8 cellular contexts compared by ENCODE assay signal in the genomic region with DNA sequence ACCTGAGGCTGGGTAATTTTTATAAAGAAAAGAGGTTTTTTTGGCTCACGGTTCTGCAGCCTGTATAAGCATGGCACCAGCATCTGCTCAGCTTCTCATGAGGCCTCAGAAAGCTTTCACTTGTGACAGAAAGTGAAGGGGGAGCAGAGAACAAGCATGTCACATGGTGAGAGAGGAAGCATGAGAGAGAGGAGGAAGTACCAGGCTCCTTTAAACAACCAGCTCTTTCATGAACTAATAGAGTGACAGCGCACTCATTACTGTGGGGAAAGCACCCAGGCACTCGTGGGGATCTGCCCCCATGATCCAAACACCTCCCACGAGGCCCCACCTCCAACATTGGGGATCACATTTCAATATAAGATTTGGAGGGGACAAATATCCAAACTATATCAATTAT.
DNase-seq lines count a peak whose midpoint lies in the region; ATAC-seq lines count a peak whose summit lies in the region.

No MANE protein-coding gene starts in this region.

- no peaks in the 10 kb centered on the region for H3K9me3 Mint-ChIP-seq in activated CD4-positive, alpha-beta memory T cell treated with anti-CD3 and anti-CD28 coated beads, Interleukin-2, amount 10 ng/mL, durations not matched to agents 7 days and 5 days
- H3K9me3 Mint-ChIP-seq in activated T-helper 2 cell treated with anti-CD3 and anti-CD28 coated beads, Interferon-gamma antibody, Interleukin-2, Interleukin-4, amounts not matched to agents 10 μg/mL and 5 μg/mL and 100 μg/mL, durations not matched to agents 14 hours and 24 hours and 36 hours, result no peaks in the 10 kb centered on the region

- no peak overlapping the region for H3K27ac Mint-ChIP-seq in activated CD4-positive, alpha-beta memory T cell treated with anti-CD3 and anti-CD28 coated beads, Interleukin-2, amount 10 ng/mL, durations not matched to agents 7 days and 5 days
- H3K27ac Mint-ChIP-seq in activated T-helper 2 cell treated with anti-CD3 and anti-CD28 coated beads, Interferon-gamma antibody, Interleukin-2, Interleukin-4, amounts not matched to agents 10 μg/mL and 5 μg/mL and 100 μg/mL, durations not matched to agents 14 hours and 24 hours and 36 hours, result no peak overlapping the region

- H3K4me1 Mint-ChIP-seq in activated CD4-positive, alpha-beta memory T cell treated with anti-CD3 and anti-CD28 coated beads, Interleukin-2, amount 10 ng/mL, durations not matched to agents 7 days and 5 days, result peaks cover 14% of the 10 kb centered on the region
- peaks cover 20% of the 10 kb centered on the region for H3K4me1 Mint-ChIP-seq in activated T-helper 2 cell treated with anti-CD3 and anti-CD28 coated beads, Interferon-gamma antibody, Interleukin-2, Interleukin-4, amounts not matched to agents 10 μg/mL and 5 μg/mL and 100 μg/mL, durations not matched to agents 14 hours and 24 hours and 36 hours (ENCODE audit: low read depth)

- H3K4me3 Mint-ChIP-seq in activated CD4-positive, alpha-beta memory T cell treated with anti-CD3 and anti-CD28 coated beads, Interleukin-2, amount 10 ng/mL, durations not matched to agents 7 days and 5 days, result no peak overlapping the region
- no peak overlapping the region for H3K4me3 Mint-ChIP-seq in activated T-helper 2 cell treated with anti-CD3 and anti-CD28 coated beads, Interferon-gamma antibody, Interleukin-2, Interleukin-4, amounts not matched to agents 10 μg/mL and 5 μg/mL and 100 μg/mL, durations not matched to agents 14 hours and 24 hours and 36 hours (ENCODE audit: low read depth)

- POLR2A ChIA-PET in activated CD4-positive, alpha-beta memory T cell treated with anti-CD3 and anti-CD28 coated beads, Interleukin-2, amount 10 ng/mL, durations not matched to agents 7 days and 5 days (lab: Charles Lee), result no interaction called here

- intact Hi-C loops in activated T-helper 2 cell treated with anti-CD3 and anti-CD28 coated beads, Interferon-gamma antibody, Interleukin-2, Interleukin-4, amounts not matched to agents 10 μg/mL and 5 μg/mL and 100 μg/mL, durations not matched to agents 14 hours and 24 hours and 36 hours (cut with micrococcal nuclease), result no loop called here

- H3K27me3 Mint-ChIP-seq in activated CD4-positive, alpha-beta memory T cell treated with anti-CD3 and anti-CD28 coated beads, Interleukin-2, amount 10 ng/mL, durations not matched to agents 7 days and 5 days, result no peaks in the 10 kb centered on the region
- H3K27me3 Mint-ChIP-seq in activated T-helper 2 cell treated with anti-CD3 and anti-CD28 coated beads, Interferon-gamma antibody, Interleukin-2, Interleukin-4, amounts not matched to agents 10 μg/mL and 5 μg/mL and 100 μg/mL, durations not matched to agents 14 hours and 24 hours and 36 hours (ENCODE audit: low read depth), result no peaks in the 10 kb centered on the region

- peak; percentile 33 for DNase-seq in DMS53 (lab: John Stamatoyannopoulos, UW)
- DNase-seq in DMS53 treated with DMSO at 0.1 percent for 48 hours (lab: John Stamatoyannopoulos, UW; ENCODE audit: unreplicated experiment), result no peak
- peak; percentile 18 for DNase-seq in activated CD4-positive, alpha-beta memory T cell treated with anti-CD3 and anti-CD28 coated beads, Interleukin-2, amount 10 ng/mL, durations not matched to agents 7 days and 5 days
- peak; percentile 17 for DNase-seq in mucosa of gallbladder (ENCODE audit: low spot score)
- no peak for DNase-seq in activated T-helper 2 cell treated with anti-CD3 and anti-CD28 coated beads, Interferon-gamma antibody, Interleukin-2, Interleukin-4, amounts not matched to agents 10 μg/mL and 5 μg/mL and 100 μg/mL, durations not matched to agents 14 hours and 24 hours and 36 hours (ENCODE audit: low spot score)

- peaks cover 12% of the 10 kb centered on the region for H3K36me3 Mint-ChIP-seq in activated CD4-positive, alpha-beta memory T cell treated with anti-CD3 and anti-CD28 coated beads, Interleukin-2, amount 10 ng/mL, durations not matched to agents 7 days and 5 days (ENCODE audit: low read depth)
- H3K36me3 Mint-ChIP-seq in activated T-helper 2 cell treated with anti-CD3 and anti-CD28 coated beads, Interferon-gamma antibody, Interleukin-2, Interleukin-4, amounts not matched to agents 10 μg/mL and 5 μg/mL and 100 μg/mL, durations not matched to agents 14 hours and 24 hours and 36 hours (ENCODE audit: low read depth), result peaks cover 3% of the 10 kb centered on the region

- CTCF ChIA-PET in activated CD4-positive, alpha-beta memory T cell treated with anti-CD3 and anti-CD28 coated beads, Interleukin-2, amount 10 ng/mL, durations not matched to agents 7 days and 5 days (lab: Charles Lee), result no interaction called here

- ATAC-seq in HG03159 (IDR thresholded peaks at IDR 0.05; ENCODE audit: unreplicated experiment), result peak; percentile 67
- no peak for ATAC-seq in GM19452 (IDR thresholded peaks at IDR 0.05; ENCODE audit: unreplicated experiment)
- no peak for ATAC-seq in HG03520 (IDR thresholded peaks at IDR 0.05; ENCODE audit: unreplicated experiment)

Comparison
In these comparisons a context has a peak if more than half of its experiments do, and no peak if none do; other contexts are left out.
1. DNase-seq: peak in DMS53 (single experiment), activated CD4-positive, alpha-beta memory T cell treated with anti-CD3 and anti-CD28 coated beads, Interleukin-2, amount 10 ng/mL, durations not matched to agents 7 days and 5 days (single experiment) and mucosa of gallbladder (single experiment); none in DMS53 treated with DMSO at 0.1 percent for 48 hours (single experiment) and activated T-helper 2 cell treated with anti-CD3 and anti-CD28 coated beads, Interferon-gamma antibody, Interleukin-2, Interleukin-4, amounts not matched to agents 10 μg/mL and 5 μg/mL and 100 μg/mL, durations not matched to agents 14 hours and 24 hours and 36 hours (single experiment).